In genomic region chr10:59885430-59886134, GRCh38 we compare ENCODE assay signal across 9 cellular contexts. TPM values are rescaled to one million over a fixed set of nuclear protein-coding genes. Genes with fewer than 3 reads are reported as not detected.
DNase-seq lines count a peak whose midpoint lies in the region; ATAC-seq and TF ChIP-seq lines count a peak whose summit lies in the region.
"Had no signal": no experiment of that assay in that cellular context is flagged by ENCODE, and none has a peak within 500 bp of the region (broad histone marks: within the 10 kb centered on the region; RNA-seq: fewer than 3 reads in every experiment).

No MANE protein-coding gene starts in this region.

- H3K27me3 Mint-ChIP-seq in stimulated activated naive CD8-positive, alpha-beta T cell treated with anti-CD3 and anti-CD28 coated beads, Interleukin-15, amount 100 ng/mL, for 72 hours: no peaks in the 10 kb centered on the region

- no peak for TF ChIP-seq EP300 in tibial nerve (IDR thresholded peaks at IDR 0.05)

- no peak for DNase-seq in activated naive CD4-positive, alpha-beta T cell treated with anti-CD3 and anti-CD28 coated beads, Interleukin-2, amount 50 U/mL, for 72 hours (ENCODE audit: low spot score in 2 of 2)
- DNase-seq in activated naive CD4-positive, alpha-beta T cell (lab: John Stamatoyannopoulos, UW): no peak
- DNase-seq in stimulated activated naive CD8-positive, alpha-beta T cell treated with anti-CD3 and anti-CD28 coated beads, Interleukin-15, amount 100 ng/mL, for 72 hours: peak in 1 of 2 donors; percentile 36
- no peak for DNase-seq in DMS114 treated with DMSO at 0.1 percent for 48 hours (lab: John Stamatoyannopoulos, UW; ENCODE audit: unreplicated experiment)
- no peak for DNase-seq in cerebellar cortex (ENCODE audit: low spot score)
- DNase-seq in tibial nerve (ENCODE audit: low spot score in 2 of 2): no peak

- no peaks in the 10 kb centered on the region for H3K9me3 Mint-ChIP-seq in activated naive CD4-positive, alpha-beta T cell treated with anti-CD3 and anti-CD28 coated beads, Interleukin-2, amount 50 U/mL, for 72 hours
- no peaks in the 10 kb centered on the region for H3K9me3 Mint-ChIP-seq in stimulated activated naive CD8-positive, alpha-beta T cell treated with anti-CD3 and anti-CD28 coated beads, Interleukin-15, amount 100 ng/mL, for 72 hours

- H3K36me3 Mint-ChIP-seq in activated naive CD4-positive, alpha-beta T cell treated with anti-CD3 and anti-CD28 coated beads, Interleukin-2, amount 50 U/mL, for 72 hours: peaks cover 6 to 42% of the 10 kb centered on the region in 2 donors

- H2AFZ ChIP-seq in SU-DHL-6 (ENCODE audit: low read depth, low read length, severe bottlenecking): no peak overlapping the region

- H3K4me3 ChIP-seq in SU-DHL-6 (ENCODE audit: insufficient read depth, low read length, poor library complexity, severe bottlenecking): peak overlapping the region; percentile 37
- no peak overlapping the region for H3K4me3 ChIP-seq in tibial nerve

- H3F3A ChIP-seq in SU-DHL-6 (ENCODE audit: insufficient read depth): peaks cover 19% of the 10 kb centered on the region

- no peak overlapping the region for H3K9ac ChIP-seq in SU-DHL-6 (ENCODE audit: low read length)

- peaks cover 0 to 36% (median 7%) of the 10 kb centered on the region in 4 donors for H3K4me1 ChIP-seq in tibial nerve

- H3K27me3 ChIP-seq in SU-DHL-6 (ENCODE audit: low read length): no peaks in the 10 kb centered on the region
- no peaks in the 10 kb centered on the region for H3K27me3 ChIP-seq in tibial nerve

- H3K9me2 ChIP-seq in SU-DHL-6 (replicated peaks; ENCODE audit: insufficient read depth, low read length): no peaks in the 10 kb centered on the region

- peaks cover 88% of the 10 kb centered on the region for H3K79me2 ChIP-seq in SU-DHL-6 (ENCODE audit: insufficient read depth, low read length)

- TF ChIP-seq CTCF in SU-DHL-6 (IDR thresholded peaks at IDR 0.05; ENCODE audit: insufficient read depth, low read length, poor library complexity, severe bottlenecking): no peak
- TF ChIP-seq CTCF in tibial nerve (IDR thresholded peaks at IDR 0.05): no peak

- H3K4me2 ChIP-seq in SU-DHL-6 (ENCODE audit: low read depth, low read length, poor library complexity, severe bottlenecking): peak overlapping the region; percentile 56

- peak overlapping the region; percentile 72 for H3K27ac ChIP-seq in SU-DHL-6 (ENCODE audit: low read depth, low read length)
- H3K27ac ChIP-seq in tibial nerve: no peak overlapping the region

- H4K20me1 ChIP-seq in SU-DHL-6 (ENCODE audit: low read depth, low read length): peaks cover 36% of the 10 kb centered on the region

- H3K4me1 Mint-ChIP-seq in stimulated activated naive CD8-positive, alpha-beta T cell treated with anti-CD3 and anti-CD28 coated beads, Interleukin-15, amount 100 ng/mL, for 72 hours: peaks cover 93% of the 10 kb centered on the region

- H3K9me3 ChIP-seq in SU-DHL-6 (ENCODE audit: insufficient read depth, low read length) (no peaks in the 10 kb centered on the region), tibial nerve (no peaks in the 10 kb centered on the region)

- H3K27ac Mint-ChIP-seq in activated naive CD4-positive, alpha-beta T cell treated with anti-CD3 and anti-CD28 coated beads, Interleukin-2, amount 50 U/mL, for 72 hours: peak overlapping the region; percentile 40 to 74
- H3K27ac Mint-ChIP-seq in stimulated activated naive CD8-positive, alpha-beta T cell treated with anti-CD3 and anti-CD28 coated beads, Interleukin-15, amount 100 ng/mL, for 72 hours: peak overlapping the region; percentile 6 to 17

- no peak for ATAC-seq in activated naive CD4-positive, alpha-beta T cell treated with anti-CD3 and anti-CD28 coated beads, Interleukin-2, amount 50 U/mL, for 72 hours
- ATAC-seq in HG03064 (IDR thresholded peaks at IDR 0.05; ENCODE audit: low read depth, unreplicated experiment): peak; percentile 83
- ATAC-seq in stimulated activated naive CD8-positive, alpha-beta T cell treated with anti-CD3 and anti-CD28 coated beads, Interleukin-15, amount 100 ng/mL, for 72 hours: no peak
- ATAC-seq: Panc1 had no signal

- H3K4me3 Mint-ChIP-seq in stimulated activated naive CD8-positive, alpha-beta T cell treated with anti-CD3 and anti-CD28 coated beads, Interleukin-15, amount 100 ng/mL, for 72 hours: peak overlapping the region; percentile 60 to 69

- 68 to 71% methylated on average over 7 of the region's 8 CpGs for WGBS in tibial nerve, 2 donors

- H3K36me3 ChIP-seq in SU-DHL-6 (ENCODE audit: low read length) (no peaks in the 10 kb centered on the region), tibial nerve (peaks cover 0 to 22% (median 0%) of the 10 kb centered on the region in 3 donors)

- TF ChIP-seq POLR2A in tibial nerve (IDR thresholded peaks at IDR 0.05): no peak

RNA-seq across cellular contexts. Expression of gene CCDC6, which starts 20.8 kb away (rescaled TPM):
- 10 to 100 TPM; 28.9 to 66.0 TPM for total RNA-seq in activated naive CD4-positive, alpha-beta T cell treated with anti-CD3 and anti-CD28 coated beads, Interleukin-2, amount 50 U/mL, for 72 hours
- total RNA-seq in tibial nerve: 10 to 100 TPM; 20.1 to 30.6 (median 24.1) TPM
